Comparison of ENCODE assay signal across 10 cellular contexts in the genomic region with DNA sequence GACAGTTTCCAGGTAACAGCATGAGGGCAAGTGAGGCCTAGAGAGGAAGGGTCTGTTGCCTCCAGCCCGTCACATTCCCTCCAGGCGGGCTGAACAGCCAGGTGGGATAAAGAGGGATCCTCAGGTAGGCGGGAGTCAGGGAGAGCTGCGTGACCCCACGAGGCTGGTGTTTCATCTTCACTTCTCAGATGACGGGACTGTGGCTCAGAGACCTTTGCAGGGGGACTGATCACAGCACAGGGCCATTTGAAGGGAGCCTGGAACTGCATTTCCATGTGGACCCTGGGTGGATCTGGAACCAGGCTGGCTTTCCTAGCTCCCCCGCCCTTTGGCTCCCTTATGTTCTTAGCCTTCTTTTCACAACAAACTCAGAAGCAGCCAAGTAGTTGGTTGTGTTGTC. TPM values are rescaled to one million over a fixed set of nuclear protein-coding genes. Genes with fewer than 3 reads are reported as not detected.
DNase-seq lines count a peak whose midpoint lies in the region; ATAC-seq and TF ChIP-seq lines count a peak whose summit lies in the region.
"Had no signal": no experiment of that assay in that cellular context is flagged by ENCODE, and none has a peak within 500 bp of the region (broad histone marks: within the 10 kb centered on the region; RNA-seq: fewer than 3 reads in every experiment).

No MANE protein-coding gene starts in this region.

- H3K9me2 ChIP-seq in OCI-LY7 (ENCODE audit: insufficient read depth, low read length) = no peaks in the 10 kb centered on the region

- peak overlapping the region; percentile 80 to 100 (median 96) for H3K27ac Mint-ChIP-seq in CD4-positive, alpha-beta memory T cell
- peak overlapping the region; percentile 68 for H3K27ac Mint-ChIP-seq in dendritic cell treated with granulocyte-macrophage colony-stimulating factor and Interleukin-4, amounts not matched to agents 40 ng/mL and 50 ng/mL, for 4 days
- H3K27ac Mint-ChIP-seq in nephron progenitor cell = peak overlapping the region; percentile 93
- H3K27ac Mint-ChIP-seq: progenitor cell of endocrine pancreas had no signal

- no peaks in the 10 kb centered on the region for H3K9me3 Mint-ChIP-seq in CD4-positive, alpha-beta memory T cell
- H3K9me3 Mint-ChIP-seq in dendritic cell treated with granulocyte-macrophage colony-stimulating factor and Interleukin-4, amounts not matched to agents 40 ng/mL and 50 ng/mL, for 4 days = no peaks in the 10 kb centered on the region
- no peaks in the 10 kb centered on the region for H3K9me3 Mint-ChIP-seq in nephron progenitor cell

- no TSS peak for BruUV-seq in OCI-LY7 (replicated peaks; lab: Mats Ljungman, UMichigan)

- H3K4me2 ChIP-seq in OCI-LY7 (ENCODE audit: low read length) = peak overlapping the region; percentile 77; the same call in 1 of the 2 replicates

- ATAC-seq in HG02884 (IDR thresholded peaks at IDR 0.05; ENCODE audit: unreplicated experiment) = no peak
- no peak for ATAC-seq in GM21737 (IDR thresholded peaks at IDR 0.05; ENCODE audit: unreplicated experiment)

- H3K27me3 ChIP-seq in CD4-positive, alpha-beta memory T cell (ENCODE audit: insufficient read depth, low read length) = no peaks in the 10 kb centered on the region

- peaks cover 49 to 90% (median 77%) of the 10 kb centered on the region in 4 donors for H3K4me1 Mint-ChIP-seq in CD4-positive, alpha-beta memory T cell
- H3K4me1 Mint-ChIP-seq in dendritic cell treated with granulocyte-macrophage colony-stimulating factor and Interleukin-4, amounts not matched to agents 40 ng/mL and 50 ng/mL, for 4 days (ENCODE audit: low read depth) = peaks cover 100% of the 10 kb centered on the region
- H3K4me1 Mint-ChIP-seq in nephron progenitor cell = peaks cover 47% of the 10 kb centered on the region

- no peak overlapping the region for H2AFZ ChIP-seq in OCI-LY7 (ENCODE audit: low read length)

- DNase-seq in CD4-positive, alpha-beta memory T cell = no peak
- DNase-seq in OCI-LY7 (ENCODE audit: low spot score) (no peak), nephron progenitor cell (no peak), pons (ENCODE audit: low spot score) (no peak), T-helper 9 cell (no peak)
- DNase-seq: DMS79 treated with DMSO at 0.1 percent for 48 hours had no signal

- peaks cover 19% of the 10 kb centered on the region; the same call in 1 of the 2 replicates for H4K20me1 ChIP-seq in OCI-LY7 (ENCODE audit: insufficient read depth, low read length)

- no peaks in the 10 kb centered on the region for H3K9me3 ChIP-seq in CD4-positive, alpha-beta memory T cell (ENCODE audit: control insufficient read depth in 1 of 2, low read length in 2 of 2)
- no peaks in the 10 kb centered on the region for H3K9me3 ChIP-seq in OCI-LY7 (ENCODE audit: low read length)

- CTCF ChIA-PET in CD4-positive, alpha-beta memory T cell (lab: Charles Lee; ENCODE audit: partially characterized antibody) = interaction anchor here (1.3 to 22.4 kb wide), 5 partner anchors 8 to 40 kb away, joined by 5 to 1282 read pairs (median 37); a partner anchor contains a TSS
- CTCF ChIA-PET in OCI-LY7 (lab: Charles Lee; ENCODE audit: unreplicated experiment) = interaction anchor here (0.6 to 2.0 kb wide), 3 partner anchors 8 to 46 kb away, joined by 3 to 5 read pairs (median 4); no protein-coding TSS in a partner anchor

- H3K27ac ChIP-seq in CD4-positive, alpha-beta memory T cell (ENCODE audit: low read depth, low read length) = peak overlapping the region; percentile 71
- peak overlapping the region; percentile 91 for H3K27ac ChIP-seq in OCI-LY7 (ENCODE audit: low read depth, low read length, poor library complexity, severe bottlenecking)

- H3K36me3 Mint-ChIP-seq in CD4-positive, alpha-beta memory T cell = peaks cover 18 to 41% of the 10 kb centered on the region in 2 donors
- H3K36me3 Mint-ChIP-seq in dendritic cell treated with granulocyte-macrophage colony-stimulating factor and Interleukin-4, amounts not matched to agents 40 ng/mL and 50 ng/mL, for 4 days (ENCODE audit: low read depth) = peaks cover 99% of the 10 kb centered on the region
- H3K36me3 Mint-ChIP-seq in nephron progenitor cell (ENCODE audit: low read depth) = peaks cover 32% of the 10 kb centered on the region

- TF ChIP-seq CTCF in OCI-LY7 (conservative IDR thresholded peaks at IDR 0.05; ENCODE audit: low read length) (no peak), nephron progenitor cell (IDR thresholded peaks at IDR 0.05) (no peak)

- H3K79me2 ChIP-seq in OCI-LY7 (ENCODE audit: insufficient read depth, low read depth, low read length) = peaks cover 9% of the 10 kb centered on the region; the same call in 1 of the 2 replicates

- no peak overlapping the region for H3K4me3 ChIP-seq in CD4-positive, alpha-beta memory T cell (ENCODE audit: low read length in 2 of 2)
- H3K4me3 ChIP-seq in OCI-LY7 (ENCODE audit: low read depth, low read length, poor library complexity, severe bottlenecking) = no peak overlapping the region

- no peaks in the 10 kb centered on the region for H3K27me3 Mint-ChIP-seq in CD4-positive, alpha-beta memory T cell
- no peaks in the 10 kb centered on the region for H3K27me3 Mint-ChIP-seq in dendritic cell treated with granulocyte-macrophage colony-stimulating factor and Interleukin-4, amounts not matched to agents 40 ng/mL and 50 ng/mL, for 4 days
- no peaks in the 10 kb centered on the region for H3K27me3 Mint-ChIP-seq in nephron progenitor cell (ENCODE audit: low read depth, poor library complexity)
- H3K27me3 Mint-ChIP-seq: progenitor cell of endocrine pancreas had no signal

- intact Hi-C loops in CD4-positive, alpha-beta memory T cell (cut with micrococcal nuclease) = no loop called here
- intact Hi-C loops in OCI-LY7 (cut with micrococcal nuclease; ENCODE audit: unreplicated experiment) = no loop called here
- intact Hi-C loops in dendritic cell treated with granulocyte-macrophage colony-stimulating factor and Interleukin-4, amounts not matched to agents 40 ng/mL and 50 ng/mL, for 4 days (cut with micrococcal nuclease) = no loop called here

- peaks cover 83% of the 10 kb centered on the region for H3K4me1 ChIP-seq in CD4-positive, alpha-beta memory T cell (ENCODE audit: insufficient read depth, low read length)
- H3K4me1 ChIP-seq in OCI-LY7 (ENCODE audit: insufficient read depth, low read length, poor library complexity, severe bottlenecking) = peaks cover 59% of the 10 kb centered on the region

- H3K36me3 ChIP-seq in CD4-positive, alpha-beta memory T cell (ENCODE audit: insufficient read depth, low read length) = peaks cover 18% of the 10 kb centered on the region
- peaks cover 54% of the 10 kb centered on the region for H3K36me3 ChIP-seq in OCI-LY7 (ENCODE audit: insufficient read depth, low read length)

- POLR2A ChIA-PET in CD4-positive, alpha-beta memory T cell (lab: Charles Lee; ENCODE audit: partially characterized antibody) = interaction anchor here (2.8 to 27.1 kb wide), 4 partner anchors 8 to 37 kb away, joined by 12 to 683 read pairs (median 150); a partner anchor contains a TSS
- POLR2A ChIA-PET in OCI-LY7 (lab: Charles Lee) = interaction anchor here (1.1 to 2.5 kb wide), 3 partner anchors 8 to 39 kb away, joined by 3 to 16 read pairs (median 12); no protein-coding TSS in a partner anchor

- peak overlapping the region in 5 of 8 donors; percentile 43 to 86 (median 54) for H3K4me3 Mint-ChIP-seq in CD4-positive, alpha-beta memory T cell
- no peak overlapping the region for H3K4me3 Mint-ChIP-seq in dendritic cell treated with granulocyte-macrophage colony-stimulating factor and Interleukin-4, amounts not matched to agents 40 ng/mL and 50 ng/mL, for 4 days
- no peak overlapping the region for H3K4me3 Mint-ChIP-seq in nephron progenitor cell

RNA-seq across cellular contexts. Expression of a gene that starts 37.4 kb away (rescaled TPM):
- 10 to 100 TPM; 25.3 to 28.2 TPM for total RNA-seq in CD4-positive, alpha-beta memory T cell
- 10 to 100 TPM in 1 of 2 donors, 1 to 10 TPM in 1; 4.2 to 14.2 TPM for polyA plus RNA-seq in CD4-positive, alpha-beta memory T cell
- 16.3 and 25.8 TPM in 2 replicates for total RNA-seq in OCI-LY7 (2014; rRNA removed; shearing (Covaris generic))
- total RNA-seq in OCI-LY7 (2022) = 45.9 and 51.3 TPM in 2 replicates

Comparison
In these comparisons a context has a peak if more than half of its experiments do, and no peak if none do; other contexts are left out.
1. H3K4me3 Mint-ChIP-seq: peak in CD4-positive, alpha-beta memory T cell (5 of 8); none in dendritic cell treated with granulocyte-macrophage colony-stimulating factor and Interleukin-4, amounts not matched to agents 40 ng/mL and 50 ng/mL, for 4 days (single experiment) and nephron progenitor cell (single experiment).
2. Peak in every context shown above with its lines, with median percentiles within 50 percentile points of each other: H3K27ac Mint-ChIP-seq.